ENCODE assay signal across 14 cellular contexts in the genomic region with DNA sequence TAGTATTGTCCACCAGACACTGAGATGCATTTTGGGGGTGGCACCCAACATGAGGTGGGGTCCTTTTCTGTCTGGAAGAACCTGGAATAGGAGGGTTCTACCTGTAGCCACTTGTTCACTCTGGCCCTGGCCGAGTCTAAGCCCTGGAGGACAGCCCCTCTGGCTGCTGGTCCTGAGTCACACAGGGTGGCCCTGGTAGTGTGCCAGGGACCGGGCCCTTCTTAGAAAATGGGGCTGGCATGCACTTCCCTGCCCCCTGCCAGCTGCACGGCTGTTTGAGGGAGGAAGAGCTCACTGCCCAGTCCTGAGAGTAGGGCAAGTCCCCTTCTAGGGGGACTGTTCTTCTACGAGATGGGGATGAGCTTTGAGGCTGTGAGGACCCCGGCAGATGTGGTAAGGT. TPM values are rescaled to one million over a fixed set of nuclear protein-coding genes. Genes with fewer than 3 reads are reported as not detected.
DNase-seq lines count a peak whose midpoint lies in the region; ATAC-seq and TF ChIP-seq lines count a peak whose summit lies in the region.
"Had no signal": no experiment of that assay in that cellular context is flagged by ENCODE, and none has a peak within 500 bp of the region (broad histone marks: within the 10 kb centered on the region; RNA-seq: fewer than 3 reads in every experiment).

No MANE protein-coding gene starts in this region.

- H3K4me1 ChIP-seq in HUES64 (ENCODE audit: insufficient read depth, low read length): peaks cover 25% of the 10 kb centered on the region
- H3K4me1 ChIP-seq in neural progenitor cell: peaks cover 28% of the 10 kb centered on the region

- peak overlapping the region; percentile 45 for H3K4me3 Mint-ChIP-seq in CD4-positive, alpha-beta T cell
- H3K4me3 Mint-ChIP-seq in neural progenitor cell: peak overlapping the region; percentile 95

- no peaks in the 10 kb centered on the region for H3K9me3 ChIP-seq in CD4-positive, alpha-beta T cell (ENCODE audit: control insufficient read depth, low read length)
- H3K9me3 ChIP-seq in HUES64 (ENCODE audit: insufficient read depth, low read depth, low read length): no peaks in the 10 kb centered on the region
- H3K9me3 ChIP-seq in neural progenitor cell (ENCODE audit: low read depth): no peaks in the 10 kb centered on the region
- H3K9me3 ChIP-seq: lower lobe of right lung, right lobe of liver had no signal

- no peak overlapping the region for H3K27ac ChIP-seq in CD4-positive, alpha-beta T cell (ENCODE audit: low read depth, low read length)
- H3K27ac ChIP-seq in HUES64 (ENCODE audit: low read depth, low read length) (peak overlapping the region; percentile 66; the same call in 1 of the 2 replicates), coronary artery (peak overlapping the region; percentile 26 to 80), neural progenitor cell (no peak overlapping the region)
- H3K27ac ChIP-seq: right lobe of liver had no signal

- H3K4me2 ChIP-seq in neural progenitor cell: no peak overlapping the region

- H3K9ac ChIP-seq in HUES64 (ENCODE audit: low read depth, low read length): no peak overlapping the region
- H3K9ac ChIP-seq in neural progenitor cell: no peak overlapping the region

- H3K27me3 Mint-ChIP-seq in CD4-positive, alpha-beta T cell: no peaks in the 10 kb centered on the region
- peaks cover 15% of the 10 kb centered on the region for H3K27me3 Mint-ChIP-seq in neural progenitor cell (ENCODE audit: insufficient read depth, low read depth)

- peaks cover 35% of the 10 kb centered on the region for H3K36me3 ChIP-seq in HUES64 (ENCODE audit: insufficient read depth, low read length)
- no peaks in the 10 kb centered on the region for H3K36me3 ChIP-seq in neural progenitor cell

- peaks cover 34% of the 10 kb centered on the region for H3F3A ChIP-seq in neural progenitor cell (ENCODE audit: low read depth)

- H3K4me3 ChIP-seq in HUES64 (ENCODE audit: low read length): 0 out of 2 replicates have a peak overlapping the region, but pooled peaks have one; percentile 89
- H3K4me3 ChIP-seq in coronary artery: peak overlapping the region; percentile 83
- H3K4me3 ChIP-seq in neural progenitor cell: no peak overlapping the region
- H3K4me3 ChIP-seq: right lobe of liver had no signal

- POLR2A ChIA-PET in CD4-positive, alpha-beta T cell (lab: Charles Lee): no interaction called here

- H2AFZ ChIP-seq in neural progenitor cell (replicated peaks): no peak overlapping the region

- peaks cover 12% of the 10 kb centered on the region for H3K4me1 Mint-ChIP-seq in CD4-positive, alpha-beta T cell (ENCODE audit: low read depth)
- peaks cover 35% of the 10 kb centered on the region for H3K4me1 Mint-ChIP-seq in neural progenitor cell

- H3K27me3 ChIP-seq in CD4-positive, alpha-beta T cell (ENCODE audit: control insufficient read depth, insufficient read depth, low read length): no peaks in the 10 kb centered on the region
- H3K27me3 ChIP-seq in HUES64 (ENCODE audit: insufficient read depth, low read length): no peaks in the 10 kb centered on the region
- no peaks in the 10 kb centered on the region for H3K27me3 ChIP-seq in neural progenitor cell
- H3K27me3 ChIP-seq: right lobe of liver had no signal

- CTCF ChIA-PET in CD4-positive, alpha-beta T cell (lab: Charles Lee): interaction anchor here (0.6 kb wide), 1 partner anchor 51 kb away, joined by 3 read pairs; no protein-coding TSS in a partner anchor

- peaks cover 11% of the 10 kb centered on the region for H3K79me2 ChIP-seq in neural progenitor cell (ENCODE audit: low read depth)

- H3K27ac Mint-ChIP-seq in CD4-positive, alpha-beta T cell: no peak overlapping the region
- H3K27ac Mint-ChIP-seq in neural progenitor cell: no peak overlapping the region

- peaks cover 7% of the 10 kb centered on the region for H3K36me3 Mint-ChIP-seq in CD4-positive, alpha-beta T cell (ENCODE audit: low read depth)
- H3K36me3 Mint-ChIP-seq in neural progenitor cell: peaks cover 6% of the 10 kb centered on the region

- intact Hi-C loops in CD4-positive, alpha-beta T cell (cut with DNase I, micrococcal nuclease): loop anchor here in 1 of 2 experiments (5.0 to 10.0 kb wide), 2 partner anchors 66 to 401 kb away; partner anchors contain the start of gene STIP1

- H4K20me1 ChIP-seq in neural progenitor cell (ENCODE audit: low read depth): peaks cover 25% of the 10 kb centered on the region

- ATAC-seq in CD4-positive, alpha-beta T cell (ENCODE audit: poor library complexity): no peak
- ATAC-seq: lower lobe of right lung, right lobe of liver had no signal

- no peak for TF ChIP-seq CTCF in CD4-positive, alpha-beta T cell (IDR thresholded peaks at IDR 0.05)
- no peak for TF ChIP-seq CTCF in coronary artery (IDR thresholded peaks at IDR 0.05)
- no peak for TF ChIP-seq CTCF in neural progenitor cell (IDR thresholded peaks at IDR 0.05)

- 90% methylated on average over 5 of the region's 5 CpGs for WGBS in HUES64

- H3K9me3 Mint-ChIP-seq in CD4-positive, alpha-beta T cell: no peaks in the 10 kb centered on the region
- no peaks in the 10 kb centered on the region for H3K9me3 Mint-ChIP-seq in neural progenitor cell

- no peak for DNase-seq in CD4-positive, alpha-beta T cell
- no peak for DNase-seq in coronary artery (ENCODE audit: low spot score)
- DNase-seq in neural progenitor cell (ENCODE audit: low spot score): no peak
- no peak for DNase-seq in LoVo (ENCODE audit: low spot score)
- no peak for DNase-seq in NK-92 (lab: John Stamatoyannopoulos, UW; ENCODE audit: unreplicated experiment)
- no peak for DNase-seq in NCI-H748 treated with DMSO at 0.1 percent for 48 hours (lab: John Stamatoyannopoulos, UW)
- no peak for DNase-seq in NCI-H1694 treated with DMSO at 0.1 percent for 48 hours (lab: John Stamatoyannopoulos, UW)
- DNase-seq: DMS79, foreskin melanocyte, lower lobe of right lung, NCI-H2029, right lobe of liver, T-helper 9 cell had no signal

RNA-seq across cellular contexts. Expression of gene PLCB3, which starts 2.2 kb away (rescaled TPM):
- 1 to 10 TPM; 2.5 to 2.7 TPM for total RNA-seq in CD4-positive, alpha-beta T cell
- polyA plus RNA-seq in HUES64 (2013, experiment 1 of 2): 44.7 TPM
- 41.8 TPM for polyA plus RNA-seq in HUES64 (2013, experiment 2 of 2)
- 15.6 and 43.4 TPM in 2 replicates for total RNA-seq in neural progenitor cell (ENCODE audit: low replicate concordance)

RNA-seq across cellular contexts. Expression of gene PPP1R14B, which starts 6.7 kb away (rescaled TPM):
- 10 to 100 TPM; 17.1 to 21.0 TPM for total RNA-seq in CD4-positive, alpha-beta T cell
- 353 TPM for polyA plus RNA-seq in HUES64 (2013, experiment 1 of 2)
- 328 TPM for polyA plus RNA-seq in HUES64 (2013, experiment 2 of 2)
- total RNA-seq in neural progenitor cell (ENCODE audit: low replicate concordance): 107 and 167 TPM in 2 replicates

RNA-seq across cellular contexts. Expression of gene FKBP2, which starts 12.6 kb away (rescaled TPM):
- 10 to 100 TPM; 11.2 to 14.6 TPM for total RNA-seq in CD4-positive, alpha-beta T cell
- 59.7 TPM for polyA plus RNA-seq in HUES64 (2013, experiment 1 of 2)
- 70.2 TPM for polyA plus RNA-seq in HUES64 (2013, experiment 2 of 2)
- total RNA-seq in neural progenitor cell (ENCODE audit: low replicate concordance): 5.3 and 25.1 TPM in 2 replicates

RNA-seq across cellular contexts. Expression of gene VEGFB, which starts 19.1 kb away (rescaled TPM):
- 10 to 100 TPM; 39.7 to 48.7 TPM for total RNA-seq in CD4-positive, alpha-beta T cell
- polyA plus RNA-seq in HUES64 (2013, experiment 1 of 2): 27.9 TPM
- 35.6 TPM for polyA plus RNA-seq in HUES64 (2013, experiment 2 of 2)
- total RNA-seq in neural progenitor cell (ENCODE audit: low replicate concordance): 2.3 and 6.8 TPM in 2 replicates

RNA-seq across cellular contexts. Expression of gene DNAJC4, which starts 23.1 kb away (rescaled TPM):
- total RNA-seq in CD4-positive, alpha-beta T cell: 10 to 100 TPM; 35.9 to 37.9 TPM
- 14.8 TPM for polyA plus RNA-seq in HUES64 (2013, experiment 1 of 2)
- polyA plus RNA-seq in HUES64 (2013, experiment 2 of 2): 23.0 TPM
- 3.9 and 18.1 TPM in 2 replicates for total RNA-seq in neural progenitor cell (ENCODE audit: low replicate concordance)

Comparison
In these comparisons a context has a peak if more than half of its experiments do, and no peak if none do; other contexts are left out.
1. H3K27ac ChIP-seq: peak in HUES64 (single experiment) and coronary artery (2 of 2); none in CD4-positive, alpha-beta T cell (single experiment) and neural progenitor cell (single experiment).